Comparison of ENCODE assay signal across 9 cellular contexts in genomic region chr7:50119815-50120637, GRCh38. TPM values are rescaled to one million over a fixed set of nuclear protein-coding genes. Genes with fewer than 3 reads are reported as not detected.
DNase-seq lines count a peak whose midpoint lies in the region; ATAC-seq and TF ChIP-seq lines count a peak whose summit lies in the region.
"Had no signal": no experiment of that assay in that cellular context is flagged by ENCODE, and none has a peak within 500 bp of the region (broad histone marks: within the 10 kb centered on the region; RNA-seq: fewer than 3 reads in every experiment).

No MANE protein-coding gene starts in this region.

- H3K27ac ChIP-seq in trophoblast cell (ENCODE audit: low read depth, low read length): no peak overlapping the region
- H3K27ac ChIP-seq: cardiac muscle cell had no signal

- no peak overlapping the region for H2BK120ac ChIP-seq in trophoblast cell (ENCODE audit: insufficient read depth, low read length, poor library complexity)

- no peak overlapping the region for H3K18ac ChIP-seq in trophoblast cell (ENCODE audit: low read length)

- no peak overlapping the region for H3K4me3 ChIP-seq in GM06990 (replicated peaks; ENCODE audit: low read depth, low read length)
- H3K4me3 ChIP-seq in LNCaP clone FGC (ENCODE audit: low read depth, low read length): no peak overlapping the region
- H3K4me3 ChIP-seq in trophoblast cell (ENCODE audit: low read depth, low read length): no peak overlapping the region
- H3K4me3 ChIP-seq: cardiac muscle cell had no signal

- no peak overlapping the region for H4K12ac ChIP-seq in trophoblast cell (ENCODE audit: low read depth, low read length)

- H2BK12ac ChIP-seq in trophoblast cell (ENCODE audit: low read length): no peak overlapping the region

- H3K14ac ChIP-seq in trophoblast cell (ENCODE audit: low read length): no peak overlapping the region

- DNase-seq in GM06990 (ENCODE audit: extremely low read depth, insufficient read length) (no peak), LNCaP clone FGC (ENCODE audit: low read depth) (no peak), activated T-helper 1 cell treated with Interleukin-2 at 50 U/mL for 16 hours (ENCODE audit: low read depth) (peak; percentile 2), trophoblast cell (no peak)
- peak; percentile 24 to 29 for DNase-seq in stimulated activated CD4-positive, alpha-beta T cell treated with anti-CD3 and anti-CD28 coated beads, Interleukin-4, amount 100 ng/mL, for 4 hours
- DNase-seq in activated CD4-positive, CD25-positive, alpha-beta regulatory T cell treated with anti-CD3 and anti-CD28 coated beads, Interleukin-2, amount 50 U/mL, for 72 hours: no peak

- no peak overlapping the region for H2BK5ac ChIP-seq in trophoblast cell (ENCODE audit: low read depth, low read length, poor library complexity)

- H3K79me1 ChIP-seq in trophoblast cell (ENCODE audit: low read length): no peaks in the 10 kb centered on the region

- no peaks in the 10 kb centered on the region for H3K4me1 ChIP-seq in trophoblast cell (ENCODE audit: control insufficient read depth in 1 of 2, insufficient read depth in 2 of 2, low read length in 2 of 2)

- H4K91ac ChIP-seq in trophoblast cell (ENCODE audit: low read depth, low read length): no peak overlapping the region

- peak; percentile 75 for TF ChIP-seq CTCF in GM06990 (IDR thresholded peaks at IDR 0.05; ENCODE audit: insufficient read depth, low read length, poor library complexity, severe bottlenecking)
- peak; percentile 33 for TF ChIP-seq CTCF in LNCaP clone FGC (IDR thresholded peaks at IDR 0.05; ENCODE audit: control insufficient read depth, extremely low read depth, insufficient read depth)

- no peak overlapping the region for H2AK5ac ChIP-seq in trophoblast cell (ENCODE audit: low read length)

- ATAC-seq in GM21526 (IDR thresholded peaks at IDR 0.05; ENCODE audit: low FRiP score, unreplicated experiment): peak; percentile 81
- ATAC-seq in GM18858 (IDR thresholded peaks at IDR 0.05; ENCODE audit: unreplicated experiment): no peak

- no peaks in the 10 kb centered on the region for H3K79me2 ChIP-seq in trophoblast cell (ENCODE audit: control insufficient read depth, insufficient read depth, low read length, poor library complexity)

- no peak overlapping the region for H3K23ac ChIP-seq in trophoblast cell (ENCODE audit: low read length)

- no peak overlapping the region for H3K4me2 ChIP-seq in trophoblast cell (ENCODE audit: low read length)

- no peaks in the 10 kb centered on the region for H3K36me3 ChIP-seq in GM06990 (ENCODE audit: control insufficient read depth, insufficient read depth, low read length)
- H3K36me3 ChIP-seq in trophoblast cell (ENCODE audit: control insufficient read depth in 1 of 2, insufficient read depth in 2 of 2, low read length in 2 of 2): no peaks in the 10 kb centered on the region
- H3K36me3 ChIP-seq: cardiac muscle cell had no signal

- no peak overlapping the region for H3K4ac ChIP-seq in trophoblast cell (ENCODE audit: low read depth, low read length)

- H3K27me3 ChIP-seq in GM06990 (replicated peaks; ENCODE audit: control insufficient read depth, insufficient read depth, low read length) (no peaks in the 10 kb centered on the region), trophoblast cell (ENCODE audit: insufficient read depth, low read length) (no peaks in the 10 kb centered on the region)
- H3K27me3 ChIP-seq: cardiac muscle cell had no signal

- WGBS in trophoblast cell (ENCODE audit: extremely low coverage, insufficient coverage, insufficient read length): no CpG with 5 or more reads among the region's 9 CpGs

- H3K9ac ChIP-seq in trophoblast cell (ENCODE audit: low read length): no peak overlapping the region

- no peak overlapping the region for H4K8ac ChIP-seq in trophoblast cell (ENCODE audit: low read depth, low read length)

- no peaks in the 10 kb centered on the region for H3K9me3 ChIP-seq in trophoblast cell (ENCODE audit: insufficient read depth, low read depth, low read length)

- no peak overlapping the region for H2AFZ ChIP-seq in trophoblast cell (ENCODE audit: insufficient read depth, low read length, poor library complexity)

RNA-seq across cellular contexts. Expression of gene ZPBP, which starts 27.0 kb away (rescaled TPM):
- not detected in 2 replicates for polyA plus RNA-seq in trophoblast cell (2013)
- polyA plus RNA-seq: cardiac muscle cell had no signal

Comparison
In these comparisons a context has a peak if more than half of its experiments do, and no peak if none do; other contexts are left out.
1. DNase-seq: peak in activated T-helper 1 cell treated with Interleukin-2 at 50 U/mL for 16 hours (single experiment) and stimulated activated CD4-positive, alpha-beta T cell treated with anti-CD3 and anti-CD28 coated beads, Interleukin-4, amount 100 ng/mL, for 4 hours (2 of 2); none in GM06990 (single experiment), LNCaP clone FGC (single experiment), trophoblast cell (0 of 2) and activated CD4-positive, CD25-positive, alpha-beta regulatory T cell treated with anti-CD3 and anti-CD28 coated beads, Interleukin-2, amount 50 U/mL, for 72 hours (single experiment).